ENCODE assay signal across 33 cellular contexts in genomic region chr13:63902141-63902540, GRCh38.
"Had no signal": no experiment of that assay in that cellular context is flagged by ENCODE, and none has a peak within 500 bp of the region (broad histone marks: within the 10 kb centered on the region; RNA-seq: fewer than 3 reads in every experiment).

No MANE protein-coding gene starts in this region.

- H3K27me3 ChIP-seq: MG63 had no signal

- DNase-seq: Karpas-422, Kasumi-1, KG1, MG63, MM.1S, MV-4-11, NCI-H1048, NCI-H1092, NCI-H1092 treated with DMSO at 0.1 percent for 48 hours, NCI-H1105, NCI-H1105 treated with DMSO at 0.1 percent for 48 hours, NCI-H1417, NCI-H1417 treated with DMSO at 0.1 percent for 48 hours, NCI-H1436, NCI-H1436 treated with DMSO at 0.1 percent for 48 hours, NCI-H146, NCI-H1694 treated with DMSO at 0.1 percent for 48 hours, NCI-H187, NCI-H187 treated with DMSO at 0.1 percent for 48 hours, NCI-H1930, NCI-H2029, NCI-H2029 treated with DMSO at 0.1 percent for 48 hours, NCI-H2081, NCI-H2081 treated with DMSO at 0.1 percent for 48 hours, NCI-H2107, NCI-H2171, NCI-H2171 treated with DMSO at 0.1 percent for 48 hours, NCI-H2227 treated with DMSO at 0.1 percent for 48 hours, NCI-H226, NCI-H345, NCI-H446, NCI-H446 treated with DMSO at 0.1 percent for 48 hours had no signal

- H3K4me3 ChIP-seq: MG63 had no signal

- H3K9me3 ChIP-seq: MG63 had no signal

- H3K27ac ChIP-seq: KMS-11 had no signal

- H3K36me3 ChIP-seq: MG63 had no signal
